22 cellular contexts compared by ENCODE assay signal in the genomic region with DNA sequence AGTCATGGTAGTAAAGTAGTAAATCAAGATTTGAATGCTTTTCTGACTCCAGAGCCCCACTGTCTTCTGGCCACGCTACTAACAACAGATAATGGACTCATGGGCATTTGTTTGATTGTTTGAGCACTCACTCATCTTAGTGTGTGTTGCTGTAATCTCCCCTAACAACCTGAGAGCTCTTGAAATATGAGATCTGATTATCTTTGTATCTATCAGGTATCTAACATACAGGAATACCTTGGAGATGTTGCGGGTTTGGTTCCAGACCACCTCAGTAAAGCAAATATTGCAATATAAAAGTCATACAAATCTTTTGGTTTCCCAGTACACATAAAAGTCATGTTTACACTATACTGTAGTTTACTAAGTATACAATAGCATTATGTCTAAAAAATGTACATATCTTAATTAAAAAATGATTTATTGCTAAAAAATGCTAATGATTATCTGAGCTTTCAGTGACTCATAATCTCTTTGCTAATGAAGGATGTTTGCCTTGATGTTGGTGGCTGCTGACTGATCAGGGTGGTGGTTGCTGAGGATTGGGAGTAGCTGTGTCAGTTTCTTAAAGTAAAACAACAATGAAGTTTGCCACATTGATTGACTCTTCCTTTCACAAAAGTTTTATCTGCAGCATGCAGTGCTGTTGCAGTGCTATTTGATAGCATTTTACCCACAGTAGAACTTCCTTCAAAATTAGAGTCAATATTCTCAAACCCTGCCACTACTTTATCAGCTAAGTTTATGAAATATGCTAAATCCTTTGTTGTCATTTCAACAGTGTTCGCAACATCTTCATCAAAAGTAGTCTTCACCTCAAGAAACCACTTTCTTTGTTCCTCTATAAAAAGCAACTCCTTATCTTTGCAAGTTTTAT.
DNase-seq lines count a peak whose midpoint lies in the region; ATAC-seq and TF ChIP-seq lines count a peak whose summit lies in the region.
"Had no signal": no experiment of that assay in that cellular context is flagged by ENCODE, and none has a peak within 500 bp of the region (broad histone marks: within the 10 kb centered on the region; RNA-seq: fewer than 3 reads in every experiment).

No MANE protein-coding gene starts in this region.

- H2AFZ ChIP-seq in PC-3 (ENCODE audit: low read length) = no peak overlapping the region; the same call in 1 of the 2 replicates
- H2AFZ ChIP-seq in mesenchymal stem cell (ENCODE audit: low read depth, low read length) = no peak overlapping the region
- H2AFZ ChIP-seq: GM23338 had no signal

- H3K23ac ChIP-seq in mesenchymal stem cell (ENCODE audit: low read length in 2 of 2) = no peak overlapping the region

- POLR2A ChIA-PET in PC-3 (lab: Charles Lee; ENCODE audit: unreplicated experiment) = no interaction called here

- peak overlapping the region; percentile 58 for H2AK5ac ChIP-seq in mesenchymal stem cell (ENCODE audit: low read length, severe bottlenecking)

- no TSS peak for BruUV-seq in PC-3 (replicated peaks; lab: Mats Ljungman, UMichigan)

- H3K36me3 ChIP-seq in PC-3 (ENCODE audit: low read depth, low read length) (peaks cover 17% of the 10 kb centered on the region), mesenchymal stem cell (ENCODE audit: control insufficient read depth in 1 of 2, insufficient read depth in 2 of 2, low read depth in 1 of 2, low read length in 2 of 2) (peaks cover 6 to 9% of the 10 kb centered on the region in 2 experiments), lower lobe of right lung (peaks cover 7% of the 10 kb centered on the region)
- H3K36me3 ChIP-seq: tibial artery had no signal

- H3K27me3 ChIP-seq in PC-3 (ENCODE audit: low read length) (no peaks in the 10 kb centered on the region), mesenchymal stem cell (ENCODE audit: control insufficient read depth in 1 of 2, insufficient read depth in 1 of 2, low read length in 2 of 2) (no peaks in the 10 kb centered on the region), lower lobe of right lung (ENCODE audit: low read depth) (no peaks in the 10 kb centered on the region)
- H3K27me3 ChIP-seq: tibial artery had no signal

- H2BK120ac ChIP-seq in mesenchymal stem cell (ENCODE audit: low read depth, low read length) = no peak overlapping the region

- intact Hi-C loops in PC-3 (cut with micrococcal nuclease) (loop anchor here (1.0 to 5.0 kb wide), 2 partner anchors 11 to 93 kb away; partner anchors contain the start of gene ZNF462), lower lobe of right lung (cut with DNase I) (no loop called here)

- 100% methylated on average over 2 of the region's 3 CpGs for whole genome bisulfite sequencing in mesenchymal stem cell

- no peak overlapping the region for H2BK5ac ChIP-seq in mesenchymal stem cell (ENCODE audit: low read depth, low read length, poor library complexity, severe bottlenecking)

- no peak overlapping the region for H3K18ac ChIP-seq in mesenchymal stem cell (ENCODE audit: low read depth in 1 of 2, low read length in 2 of 2)

- H3K4ac ChIP-seq in mesenchymal stem cell (ENCODE audit: low read depth in 1 of 2, low read length in 2 of 2) = no peak overlapping the region

- ATAC-seq in PC-3 (peak; percentile 80), lower lobe of right lung (no peak)
- ATAC-seq: GM23338; stimulated activated naive CD8-positive, alpha-beta T cell treated with anti-CD3 and anti-CD28 coated beads, Interleukin-15, amount 100 ng/mL, for 72 hours had no signal

- H3F3A ChIP-seq in PC-3 (ENCODE audit: low read length, unreplicated experiment) = no peaks in the 10 kb centered on the region

- H2BK15ac ChIP-seq in mesenchymal stem cell (ENCODE audit: low read depth, poor library complexity, severe bottlenecking) = no peak overlapping the region

- peaks cover 13% of the 10 kb centered on the region for H3K79me1 ChIP-seq in mesenchymal stem cell (replicated peaks; ENCODE audit: low read length, poor library complexity, severe bottlenecking)

- H3K9me3 ChIP-seq in PC-3 (ENCODE audit: low read length) (no peaks in the 10 kb centered on the region), mesenchymal stem cell (ENCODE audit: control insufficient read depth, low read length) (peaks cover 7% of the 10 kb centered on the region), lower lobe of right lung (no peaks in the 10 kb centered on the region)
- H3K9me3 ChIP-seq: tibial artery had no signal

- DNase-seq in ELR (ENCODE audit: low read depth) (peak; percentile 9), NCI-H2029 treated with DMSO at 0.1 percent for 48 hours (lab: John Stamatoyannopoulos, UW) (peak; percentile 76), PC-3 (peak; percentile 83), mesenchymal stem cell (no peak), putamen (ENCODE audit: low spot score) (no peak), NCI-H1930 (lab: John Stamatoyannopoulos, UW) (no peak), lower lobe of right lung (no peak)
- DNase-seq: activated CD4-positive, alpha-beta T cell treated with anti-CD3 and anti-CD28 coated beads, Interleukin-2, amount 10 ng/mL, durations not matched to agents 24 days and 14 days; activated naive CD8-positive, alpha-beta T cell treated with anti-CD3 and anti-CD28 coated beads, Interleukin-2, amount 10 ng/mL, durations not matched to agents 7 days and 5 days; CD4-positive, alpha-beta T cell; DMS79; effector CD4-positive, alpha-beta T cell; naive B cell; nucleus accumbens; RPMI8226; stimulated activated CD4-positive, alpha-beta T cell treated with anti-CD3 and anti-CD28 coated beads, Interleukin-4, amount 100 ng/mL, for 24 hours; stimulated activated naive CD8-positive, alpha-beta T cell treated with anti-CD3 and anti-CD28 coated beads, Interleukin-15, amount 100 ng/mL, for 72 hours; T-helper 2 cell; tibial artery had no signal

- no peaks in the 10 kb centered on the region for H3K9me2 ChIP-seq in PC-3 (replicated peaks; ENCODE audit: low read length)

- TF ChIP-seq CTCF in PC-3 (conservative IDR thresholded peaks at IDR 0.05; ENCODE audit: low read depth, low read length) (no peak), lower lobe of right lung (IDR thresholded peaks at IDR 0.05) (no peak)

- no peak overlapping the region for H3K14ac ChIP-seq in mesenchymal stem cell (ENCODE audit: low read length in 2 of 2)

- H4K8ac ChIP-seq in mesenchymal stem cell (ENCODE audit: low read length) = no peak overlapping the region

- peak overlapping the region; percentile 25; the same call in 1 of the 2 replicates for H3K4me3 ChIP-seq in PC-3 (ENCODE audit: low read length)
- H3K4me3 ChIP-seq in mesenchymal stem cell (ENCODE audit: insufficient read depth in 1 of 2, low read depth in 1 of 2, low read length in 2 of 2) = no peak overlapping the region
- no peak overlapping the region for H3K4me3 ChIP-seq in lower lobe of right lung
- H3K4me3 ChIP-seq: GM23338, SK-N-MC, tibial artery had no signal

- H4K91ac ChIP-seq in mesenchymal stem cell (ENCODE audit: low read length) = no peak overlapping the region

- no peaks in the 10 kb centered on the region for H4K20me1 ChIP-seq in PC-3 (ENCODE audit: low read length)

- CTCF ChIA-PET in PC-3 (lab: Charles Lee) = no interaction called here

- H3K27ac ChIP-seq in PC-3 (ENCODE audit: low read length) (peak overlapping the region; percentile 96), mesenchymal stem cell (ENCODE audit: low read length, poor library complexity, severe bottlenecking) (no peak overlapping the region), lower lobe of right lung (no peak overlapping the region)
- H3K27ac ChIP-seq: SK-N-MC, tibial artery, VCaP had no signal

- H3K4me1 ChIP-seq in PC-3 (ENCODE audit: insufficient read depth, low read length) (peaks cover 75% of the 10 kb centered on the region), mesenchymal stem cell (ENCODE audit: control insufficient read depth, insufficient read depth, low read depth, low read length) (peaks cover 10% of the 10 kb centered on the region), lower lobe of right lung (no peaks in the 10 kb centered on the region)
- H3K4me1 ChIP-seq: tibial artery had no signal

- H3K4me2 ChIP-seq in PC-3 (ENCODE audit: low read length) (peak overlapping the region; percentile 66), mesenchymal stem cell (ENCODE audit: low read length, poor library complexity, severe bottlenecking) (no peak overlapping the region)
- H3K4me2 ChIP-seq: GM23338 had no signal

- peak overlapping the region; percentile 60 for H3K9ac ChIP-seq in PC-3 (ENCODE audit: low read length)
- H3K9ac ChIP-seq in mesenchymal stem cell (ENCODE audit: low read length) = no peak overlapping the region

- no peak overlapping the region for H2BK12ac ChIP-seq in mesenchymal stem cell (ENCODE audit: low read length in 2 of 2)

- H3K79me2 ChIP-seq in PC-3 (ENCODE audit: low read length) = peaks cover 5% of the 10 kb centered on the region; the same call in 1 of the 2 replicates

Comparison
In these comparisons a context has a peak if more than half of its experiments do, and no peak if none do; other contexts are left out.
1. DNase-seq: peak in ELR (single experiment), NCI-H2029 treated with DMSO at 0.1 percent for 48 hours (single experiment) and PC-3 (single experiment); none in mesenchymal stem cell (single experiment), putamen (single experiment), NCI-H1930 (0 of 2) and lower lobe of right lung (single experiment).